8 cellular contexts compared by ENCODE assay signal in the genomic region with DNA sequence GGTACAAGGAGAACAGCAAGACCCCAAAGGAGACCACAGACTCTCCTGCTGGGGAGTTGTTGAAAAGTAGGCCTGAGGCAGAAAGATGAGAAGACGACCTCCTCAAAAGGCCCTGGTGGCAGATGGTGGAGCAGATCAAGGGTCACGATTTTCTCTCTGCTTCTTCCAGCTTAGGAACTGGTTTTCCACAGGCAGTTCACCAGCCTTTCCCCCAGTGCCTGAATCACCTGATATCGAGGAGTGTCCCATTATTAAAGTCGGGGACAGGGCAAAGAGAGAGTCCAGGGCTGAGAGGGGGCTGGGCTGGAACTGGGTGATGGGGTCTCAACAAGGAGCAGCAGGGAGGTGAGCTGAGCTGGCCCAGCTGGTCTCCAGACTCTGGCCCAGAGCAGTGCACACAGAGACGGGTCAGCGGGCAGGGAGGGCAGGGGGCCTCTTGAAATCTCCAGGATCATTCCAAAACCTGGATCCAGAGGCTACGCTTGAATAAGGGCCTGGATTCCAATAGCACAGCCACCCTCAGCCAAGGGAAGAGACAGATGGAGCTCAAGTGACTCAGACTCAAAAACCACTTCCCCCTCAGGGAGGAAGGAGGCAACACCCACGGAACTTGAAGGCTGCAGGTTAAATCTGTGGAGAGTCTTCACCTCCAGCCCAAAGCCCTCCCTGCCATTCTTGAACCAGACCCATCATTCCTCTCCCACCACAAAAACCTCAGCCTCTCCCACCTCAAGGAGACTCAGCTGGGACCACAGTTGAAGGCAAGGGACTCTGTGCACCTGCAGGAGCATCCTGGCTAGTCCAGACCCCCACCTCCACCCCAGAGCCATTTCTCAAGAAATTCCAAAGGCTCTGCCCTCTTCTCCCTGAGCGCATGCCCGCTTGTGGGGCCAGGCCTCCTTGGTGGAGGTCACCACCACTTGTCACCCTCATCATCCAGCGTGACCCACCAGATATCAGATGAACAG. TPM values are rescaled to one million over a fixed set of nuclear protein-coding genes. Genes with fewer than 3 reads are reported as not detected.
DNase-seq lines count a peak whose midpoint lies in the region; ATAC-seq and TF ChIP-seq lines count a peak whose summit lies in the region.

A gene with protein sequence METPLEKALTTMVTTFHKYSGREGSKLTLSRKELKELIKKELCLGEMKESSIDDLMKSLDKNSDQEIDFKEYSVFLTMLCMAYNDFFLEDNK (minus strand): TSS at position 541 of the 968 bp plus-strand sequence. CDS start 743 bp downstream, outside the sequence.

- POLR2A ChIA-PET in GM10248 (lab: Yijun Ruan, JAX) = interaction anchor here (0.6 to 1.6 kb wide), 2 partner anchors 12 to 450 kb away, joined by 5 read pairs; partner anchors contain the start of gene RPS27
- POLR2A ChIA-PET in activated naive CD8-positive, alpha-beta T cell treated with anti-CD3 and anti-CD28 coated beads, Interleukin-2, amount 10 ng/mL, durations not matched to agents 7 days and 5 days (lab: Charles Lee) = interaction anchor here (0.7 to 2.6 kb wide), 7 partner anchors 9 to 235 kb away, joined by 3 to 23 read pairs (median 5); partner anchors contain the start of genes CHTOP and SLC27A3

- H3K9me3 ChIP-seq in MM.1S (replicated peaks; ENCODE audit: insufficient read depth, low read length) = no peaks in the 10 kb centered on the region

- no peaks in the 10 kb centered on the region for H3K36me3 ChIP-seq in MM.1S (replicated peaks; ENCODE audit: insufficient read depth, low read length)

- no peak within 1 kb of the TSS for H3K4me3 ChIP-seq in MM.1S (ENCODE audit: low read length)

- H3K79me2 ChIP-seq in MM.1S (ENCODE audit: low read length) = no peaks in the 10 kb centered on the region

- H3K4me1 Mint-ChIP-seq in activated naive CD8-positive, alpha-beta T cell treated with anti-CD3 and anti-CD28 coated beads, Interleukin-2, amount 10 ng/mL, durations not matched to agents 7 days and 5 days = peaks cover 64% of the 10 kb centered on the region
- peaks cover 91% of the 10 kb centered on the region for H3K4me1 Mint-ChIP-seq in nephron progenitor cell

- peak within 1 kb of the TSS; percentile 65 for H3K4me3 Mint-ChIP-seq in activated naive CD8-positive, alpha-beta T cell treated with anti-CD3 and anti-CD28 coated beads, Interleukin-2, amount 10 ng/mL, durations not matched to agents 7 days and 5 days
- H3K4me3 Mint-ChIP-seq in nephron progenitor cell = no peak within 1 kb of the TSS

- no peak within 1 kb of the TSS for H3K9ac ChIP-seq in MM.1S (ENCODE audit: low read length)

- H3K4me1 ChIP-seq in MM.1S (ENCODE audit: low read length) = peaks cover 15% of the 10 kb centered on the region; the same call in 1 of the 2 replicates

- H3K27me3 ChIP-seq in MM.1S (replicated peaks; ENCODE audit: insufficient read depth, low read length) = no peaks in the 10 kb centered on the region

- H3K36me3 Mint-ChIP-seq in activated naive CD8-positive, alpha-beta T cell treated with anti-CD3 and anti-CD28 coated beads, Interleukin-2, amount 10 ng/mL, durations not matched to agents 7 days and 5 days = peaks cover 13% of the 10 kb centered on the region
- no peaks in the 10 kb centered on the region for H3K36me3 Mint-ChIP-seq in nephron progenitor cell (ENCODE audit: low read depth)

- H3F3A ChIP-seq in MM.1S (ENCODE audit: insufficient read depth, low read length) = no peaks in the 10 kb centered on the region

- H3K4me2 ChIP-seq in MM.1S (ENCODE audit: low read depth, low read length) = no peak within 1 kb of the TSS

- no peaks in the 10 kb centered on the region for H3K9me3 Mint-ChIP-seq in activated naive CD8-positive, alpha-beta T cell treated with anti-CD3 and anti-CD28 coated beads, Interleukin-2, amount 10 ng/mL, durations not matched to agents 7 days and 5 days
- H3K9me3 Mint-ChIP-seq in nephron progenitor cell = no peaks in the 10 kb centered on the region

- peak within 1 kb of the TSS; percentile 81 for H3K27ac Mint-ChIP-seq in activated naive CD8-positive, alpha-beta T cell treated with anti-CD3 and anti-CD28 coated beads, Interleukin-2, amount 10 ng/mL, durations not matched to agents 7 days and 5 days
- peak within 1 kb of the TSS; percentile 95 for H3K27ac Mint-ChIP-seq in nephron progenitor cell

- no peak for TF ChIP-seq CTCF in GM10248 (IDR thresholded peaks at IDR 0.05; ENCODE audit: control extremely low read depth, extremely low read depth, low read depth, missing control alignments)
- TF ChIP-seq CTCF in nephron progenitor cell (IDR thresholded peaks at IDR 0.05) = no peak
- TF ChIP-seq CTCF in MM.1S (IDR thresholded peaks at IDR 0.05; ENCODE audit: low read length) = no peak

- ATAC-seq in activated naive CD8-positive, alpha-beta T cell treated with anti-CD3 and anti-CD28 coated beads, Interleukin-2, amount 10 ng/mL, durations not matched to agents 7 days and 5 days (ENCODE audit: low read depth) = peak; percentile 15
- no peak for ATAC-seq in HG02610 (IDR thresholded peaks at IDR 0.05; ENCODE audit: unreplicated experiment)

- H4K20me1 ChIP-seq in MM.1S (ENCODE audit: insufficient read depth, low read length) = no peaks in the 10 kb centered on the region

- CTCF ChIA-PET in GM10248 (lab: Yijun Ruan, JAX) = interaction anchor here (0.7 to 2.1 kb wide), 10 partner anchors 9 to 87 kb away, joined by 3 to 8 read pairs (median 5); partner anchors contain the start of genes S100A1 and S100A13

- no peaks in the 10 kb centered on the region for H3K27me3 Mint-ChIP-seq in activated naive CD8-positive, alpha-beta T cell treated with anti-CD3 and anti-CD28 coated beads, Interleukin-2, amount 10 ng/mL, durations not matched to agents 7 days and 5 days
- peaks cover 8% of the 10 kb centered on the region for H3K27me3 Mint-ChIP-seq in nephron progenitor cell (ENCODE audit: low read depth, poor library complexity)

- no peak within 1 kb of the TSS for H2AFZ ChIP-seq in MM.1S (ENCODE audit: low read length)

- H3K27ac ChIP-seq in MM.1S (ENCODE audit: low read length) = no peak within 1 kb of the TSS

- H3K9me2 ChIP-seq in MM.1S (replicated peaks; ENCODE audit: insufficient read depth, low read length) = no peaks in the 10 kb centered on the region

- DNase-seq in GM10248 (ENCODE audit: extremely low spot score) = peak; percentile 58
- peak; percentile 94 for DNase-seq in RPMI7951 (ENCODE audit: low read depth)
- DNase-seq in activated naive CD8-positive, alpha-beta T cell treated with anti-CD3 and anti-CD28 coated beads, Interleukin-2, amount 10 ng/mL, durations not matched to agents 7 days and 5 days = peak; percentile 55
- no peak for DNase-seq in nephron progenitor cell
- DNase-seq in 8988T = no peak
- no peak for DNase-seq in MM.1S
- no peak for DNase-seq in NCI-H2227 (lab: John Stamatoyannopoulos, UW; ENCODE audit: unreplicated experiment)

RNA-seq across cellular contexts. Expression of the gene that starts here (rescaled TPM):
- 1.4 and 2.2 TPM in 2 replicates for total RNA-seq in RPMI7951 (2014; rRNA removed; shearing (Covaris generic))
- 1 to 10 TPM; 2.2 to 2.7 TPM for total RNA-seq in activated naive CD8-positive, alpha-beta T cell treated with anti-CD3 and anti-CD28 coated beads, Interleukin-2, amount 10 ng/mL, durations not matched to agents 7 days and 5 days

Comparison
In these comparisons a context has a peak if more than half of its experiments do, and no peak if none do; other contexts are left out.
1. DNase-seq: peak in GM10248 (single experiment), RPMI7951 (single experiment) and activated naive CD8-positive, alpha-beta T cell treated with anti-CD3 and anti-CD28 coated beads, Interleukin-2, amount 10 ng/mL, durations not matched to agents 7 days and 5 days (single experiment); none in nephron progenitor cell (single experiment), 8988T (single experiment), MM.1S (single experiment) and NCI-H2227 (single experiment).